15 cellular contexts compared by ENCODE assay signal in genomic region chr3:58038675-58039302, GRCh38. TPM values are rescaled to one million over a fixed set of nuclear protein-coding genes. Genes with fewer than 3 reads are reported as not detected.
A peak's percentile ranks its signal among the peaks of the same experiment; 100 is the strongest.
DNase-seq lines count a peak whose midpoint lies in the region; ATAC-seq and TF ChIP-seq lines count a peak whose summit lies in the region.
"Had no signal": no experiment of that assay in that cellular context is flagged by ENCODE, and none has a peak within 500 bp of the region (broad histone marks: within the 10 kb centered on the region; RNA-seq: fewer than 3 reads in every experiment).

No MANE protein-coding gene starts in this region.

- H3K9me3 ChIP-seq in uterus: no peaks in the 10 kb centered on the region

- no peak overlapping the region for H3K27ac Mint-ChIP-seq in activated T-helper 17 cell treated with anti-CD3 and anti-CD28 coated beads, Interleukin-2, amount 50 U/mL, for 72 hours
- H3K27ac Mint-ChIP-seq: activated CD4-positive, alpha-beta memory T cell treated with anti-CD3 and anti-CD28 coated beads for 36 hours; activated naive CD4-positive, alpha-beta T cell treated with anti-CD3 and anti-CD28 coated beads for 36 hours had no signal

- ATAC-seq in esophagus mucosa: peak; percentile 26
- ATAC-seq in activated T-helper 17 cell treated with anti-CD3 and anti-CD28 coated beads, Interleukin-2, amount 50 U/mL, for 72 hours (replicated peaks): no peak
- ATAC-seq: right cardiac atrium had no signal

- no peaks in the 10 kb centered on the region for H3K9me3 Mint-ChIP-seq in activated T-helper 17 cell treated with anti-CD3 and anti-CD28 coated beads, Interleukin-2, amount 50 U/mL, for 72 hours
- H3K9me3 Mint-ChIP-seq: activated CD4-positive, alpha-beta memory T cell treated with anti-CD3 and anti-CD28 coated beads for 36 hours; activated naive CD4-positive, alpha-beta T cell treated with anti-CD3 and anti-CD28 coated beads for 36 hours; central memory CD8-positive, alpha-beta T cell had no signal

- no peaks in the 10 kb centered on the region for H3K36me3 Mint-ChIP-seq in activated T-helper 17 cell treated with anti-CD3 and anti-CD28 coated beads, Interleukin-2, amount 50 U/mL, for 72 hours (ENCODE audit: low read depth)
- H3K36me3 Mint-ChIP-seq: activated CD4-positive, alpha-beta memory T cell treated with anti-CD3 and anti-CD28 coated beads for 36 hours had no signal

- peak overlapping the region; percentile 35 to 65 for H3K27ac ChIP-seq in uterus

- H3K27me3 ChIP-seq in uterus: no peaks in the 10 kb centered on the region

- TF ChIP-seq POLR2A in uterus (IDR thresholded peaks at IDR 0.05): no peak

- H3K27me3 Mint-ChIP-seq in activated T-helper 17 cell treated with anti-CD3 and anti-CD28 coated beads, Interleukin-2, amount 50 U/mL, for 72 hours: no peaks in the 10 kb centered on the region
- H3K27me3 Mint-ChIP-seq: activated CD4-positive, alpha-beta memory T cell treated with anti-CD3 and anti-CD28 coated beads for 36 hours; central memory CD8-positive, alpha-beta T cell had no signal

- H3K36me3 ChIP-seq in uterus: no peaks in the 10 kb centered on the region

- peaks cover 0 to 8% of the 10 kb centered on the region in 2 donors for H3K4me1 ChIP-seq in uterus

- no peak overlapping the region for H3K4me3 ChIP-seq in uterus

- H3K4me1 Mint-ChIP-seq in activated T-helper 17 cell treated with anti-CD3 and anti-CD28 coated beads, Interleukin-2, amount 50 U/mL, for 72 hours: peaks cover 29% of the 10 kb centered on the region

- TF ChIP-seq CTCF in uterus (IDR thresholded peaks at IDR 0.05): no peak

- DNase-seq in NCI-H345 (lab: John Stamatoyannopoulos, UW) (peak; percentile 16), NCI-H345 treated with DMSO at 0.1 percent for 48 hours (lab: John Stamatoyannopoulos, UW; ENCODE audit: unreplicated experiment) (no peak), OCI-M1 (lab: John Stamatoyannopoulos, UW) (peak; percentile 90), uterus (no peak), NCI-H187 (lab: John Stamatoyannopoulos, UW) (no peak), NCI-H187 treated with DMSO at 0.1 percent for 48 hours (lab: John Stamatoyannopoulos, UW) (no peak)
- DNase-seq: activated CD4-positive, alpha-beta memory T cell treated with anti-CD3 and anti-CD28 coated beads for 36 hours; activated naive CD4-positive, alpha-beta T cell treated with anti-CD3 and anti-CD28 coated beads for 36 hours; NCI-H1092; NCI-H82; right cardiac atrium; T-helper 1 cell had no signal

- no peak overlapping the region for H3K4me3 Mint-ChIP-seq in activated T-helper 17 cell treated with anti-CD3 and anti-CD28 coated beads, Interleukin-2, amount 50 U/mL, for 72 hours
- H3K4me3 Mint-ChIP-seq: activated CD4-positive, alpha-beta memory T cell treated with anti-CD3 and anti-CD28 coated beads for 36 hours; activated naive CD4-positive, alpha-beta T cell treated with anti-CD3 and anti-CD28 coated beads for 36 hours; central memory CD8-positive, alpha-beta T cell had no signal

- intact Hi-C loops in uterus (cut with DNase I; ENCODE audit: low total_unique reads): no loop called here

RNA-seq across cellular contexts. Expression of gene FLNB, which starts 30.6 kb away (rescaled TPM):
- total RNA-seq in esophagus mucosa (124 TPM), uterus (100 to 1,000 TPM in 3 of 4 donors, 10 to 100 TPM in 1; 52.4 to 283 (median 148) TPM)
- total RNA-seq in activated T-helper 17 cell treated with anti-CD3 and anti-CD28 coated beads, Interleukin-2, amount 50 U/mL, for 72 hours: 10 to 100 TPM; 22.5 to 23.6 TPM

Comparison
In these comparisons a context has a peak if more than half of its experiments do, and no peak if none do; other contexts are left out.
1. DNase-seq: peak in NCI-H345 (single experiment) and OCI-M1 (single experiment); none in NCI-H345 treated with DMSO at 0.1 percent for 48 hours (single experiment), uterus (0 of 2), NCI-H187 (0 of 2) and NCI-H187 treated with DMSO at 0.1 percent for 48 hours (single experiment).